In the genomic region with DNA sequence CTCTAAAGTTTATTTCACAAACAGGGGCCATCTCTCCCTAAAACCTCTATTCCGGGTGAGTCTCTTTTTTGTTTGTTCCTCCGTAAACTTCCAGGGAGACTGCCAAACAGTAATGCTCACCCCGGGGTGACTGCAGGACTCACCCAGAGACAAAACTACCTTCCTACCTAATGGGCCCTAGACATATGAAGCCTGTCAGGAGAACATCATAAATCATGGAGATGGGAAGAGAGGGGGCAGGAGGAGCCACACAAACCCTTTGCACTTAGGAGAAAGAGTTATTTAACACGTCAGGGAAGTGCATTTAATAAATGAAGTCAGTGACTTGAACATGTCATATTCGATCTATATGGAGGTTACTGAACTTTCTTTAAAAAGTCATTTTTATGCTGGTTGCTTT, we compare ENCODE assay signal across 18 cellular contexts.
DNase-seq lines count a peak whose midpoint lies in the region; ATAC-seq, FAIRE-seq and TF ChIP-seq lines count a peak whose summit lies in the region.
"Had no signal": no experiment of that assay in that cellular context is flagged by ENCODE, and none has a peak within 500 bp of the region (broad histone marks: within the 10 kb centered on the region; RNA-seq: fewer than 3 reads in every experiment).

No MANE protein-coding gene starts in this region.

- H2BK12ac ChIP-seq in mesenchymal stem cell (ENCODE audit: low read length in 2 of 2): peak overlapping the region in 1 of 2 experiments; percentile 78

- no TSS peak for BruUV-seq in Caco-2 (replicated peaks; lab: Mats Ljungman, UMichigan)
- no TSS peak for BruUV-seq in K562 (replicated peaks; lab: Mats Ljungman, UMichigan)

- TF ChIP-seq POLR2A in K562 (conservative IDR thresholded peaks at IDR 0.05): no peak
- no peak for TF ChIP-seq POLR2A in sigmoid colon (IDR thresholded peaks at IDR 0.05)
- no peak for TF ChIP-seq POLR2A in GM18505 (IDR thresholded peaks at IDR 0.05; ENCODE audit: borderline replicate concordance, extremely low read depth, insufficient read depth, insufficient read length)
- no peak for TF ChIP-seq POLR2A in lower leg skin (IDR thresholded peaks at IDR 0.05)

- H3K27me3 Mint-ChIP-seq in Caco-2 (ENCODE audit: insufficient read depth, unreplicated experiment): no peaks in the 10 kb centered on the region
- no peaks in the 10 kb centered on the region for H3K27me3 Mint-ChIP-seq in natural killer cell treated with Interleukin-12 subunit alpha and Interleukin-12 subunit beta and Interleukin-15 and Interleukin-18, amount 100 ng/mL, for 72 hours

- H3K79me1 ChIP-seq in mesenchymal stem cell (replicated peaks; ENCODE audit: low read length, poor library complexity, severe bottlenecking): no peaks in the 10 kb centered on the region

- H3K4me3 ChIP-seq in Caco-2 (ENCODE audit: low read depth, low read length) (no peak overlapping the region), K562 (no peak overlapping the region), mesenchymal stem cell (ENCODE audit: insufficient read depth in 1 of 2, low read depth in 1 of 2, low read length in 2 of 2) (no peak overlapping the region), sigmoid colon (no peak overlapping the region), lower leg skin (ENCODE audit: low read depth, poor library complexity, severe bottlenecking) (no peak overlapping the region)
- H3K4me3 ChIP-seq: MG63 had no signal

- H3K18ac ChIP-seq in mesenchymal stem cell (ENCODE audit: low read depth in 1 of 2, low read length in 2 of 2): no peak overlapping the region

- H3K36me3 Mint-ChIP-seq in Caco-2 (ENCODE audit: insufficient read depth, unreplicated experiment): no peaks in the 10 kb centered on the region
- no peaks in the 10 kb centered on the region for H3K36me3 Mint-ChIP-seq in natural killer cell treated with Interleukin-12 subunit alpha and Interleukin-12 subunit beta and Interleukin-15 and Interleukin-18, amount 100 ng/mL, for 72 hours

- H3K4me1 ChIP-seq in Caco-2 (peaks cover 39% of the 10 kb centered on the region), K562 (replicated peaks in 1 of 2; ENCODE audit: control insufficient read depth in 2 of 2, insufficient read depth in 2 of 2, low read length in 2 of 2) (0 out of 5 replicates have a peak, but pooled peaks cover 0 to 4% of the 10 kb centered on the region in 2 experiments), mesenchymal stem cell (ENCODE audit: control insufficient read depth, insufficient read depth, low read depth, low read length) (peaks cover 2% of the 10 kb centered on the region), sigmoid colon (peaks cover 0 to 51% (median 32%) of the 10 kb centered on the region in 4 donors)

- no peak for DNase-seq in Caco-2
- DNase-seq in K562 (ENCODE audit: extremely low read depth in 1 of 4, low spot score in 3 of 4): no peak
- DNase-seq in mesenchymal stem cell: peak; percentile 12
- DNase-seq in sigmoid colon: no peak
- DNase-seq in NCI-H524 (lab: John Stamatoyannopoulos, UW): no peak
- DNase-seq in lower leg skin (ENCODE audit: low spot score in 2 of 2): no peak
- DNase-seq in natural killer cell treated with Interleukin-12 subunit alpha and Interleukin-12 subunit beta and Interleukin-15 and Interleukin-18, amount 100 ng/mL, for 72 hours (ENCODE audit: low spot score): no peak
- DNase-seq: C1 segment of cervical spinal cord, DMS53, HCEC 1CT, Karpas-422, MG63, NCI-H1092 treated with DMSO at 0.1 percent for 48 hours, NCI-H2081 treated with DMSO at 0.1 percent for 48 hours, NCI-H510A treated with DMSO at 0.1 percent for 48 hours had no signal

- H3K9me3 ChIP-seq in Caco-2 (no peaks in the 10 kb centered on the region), K562 (replicated peaks; ENCODE audit: control insufficient read depth, insufficient read depth, low read depth, low read length) (no peaks in the 10 kb centered on the region), mesenchymal stem cell (ENCODE audit: control insufficient read depth, low read length) (peaks cover 3% of the 10 kb centered on the region), sigmoid colon (peaks cover 0 to 2% (median 0%) of the 10 kb centered on the region in 4 donors)
- H3K9me3 ChIP-seq: MG63 had no signal

- H2AFZ ChIP-seq in K562 (ENCODE audit: low read depth, low read length) (no peak overlapping the region), mesenchymal stem cell (ENCODE audit: low read depth, low read length) (no peak overlapping the region)

- H3K4me1 Mint-ChIP-seq in Caco-2 (ENCODE audit: low read depth, unreplicated experiment): peaks cover 28% of the 10 kb centered on the region
- peaks cover 0 to 4% of the 10 kb centered on the region in 2 donors for H3K4me1 Mint-ChIP-seq in natural killer cell treated with Interleukin-12 subunit alpha and Interleukin-12 subunit beta and Interleukin-15 and Interleukin-18, amount 100 ng/mL, for 72 hours (ENCODE audit: low read depth in 2 of 2)

- H4K20me1 ChIP-seq in K562 (replicated peaks; ENCODE audit: control insufficient read depth, insufficient read depth, low read length): no peaks in the 10 kb centered on the region

- POLR2A ChIA-PET in Caco-2 (lab: Charles Lee) (no interaction called here), K562 (lab: Yijun Ruan, JAX) (no interaction called here)

- H2AK5ac ChIP-seq in mesenchymal stem cell (ENCODE audit: low read length, severe bottlenecking): no peak overlapping the region

- H3K79me2 ChIP-seq in K562 (ENCODE audit: control insufficient read depth, insufficient read depth, low read length): no peaks in the 10 kb centered on the region

- H2BK120ac ChIP-seq in mesenchymal stem cell (ENCODE audit: low read depth, low read length): no peak overlapping the region

- H3K23ac ChIP-seq in mesenchymal stem cell (ENCODE audit: low read length in 2 of 2): no peak overlapping the region

- H3K4ac ChIP-seq in mesenchymal stem cell (ENCODE audit: low read depth in 1 of 2, low read length in 2 of 2): no peak overlapping the region

- no peaks in the 10 kb centered on the region for H3K9me1 ChIP-seq in K562 (ENCODE audit: control insufficient read depth, insufficient read depth, low read length)

- TF ChIP-seq EP300 in K562 (IDR thresholded peaks at IDR 0.05; ENCODE audit: low read length) (no peak), sigmoid colon (IDR thresholded peaks at IDR 0.05) (no peak)

- no peaks in the 10 kb centered on the region for H3K36me3 ChIP-seq in Caco-2 (ENCODE audit: control insufficient read depth, insufficient read depth, low read length)
- H3K36me3 ChIP-seq in K562 (ENCODE audit: control insufficient read depth, insufficient read depth, low read length): no peaks in the 10 kb centered on the region
- H3K36me3 ChIP-seq in mesenchymal stem cell (ENCODE audit: control insufficient read depth in 1 of 2, insufficient read depth in 2 of 2, low read depth in 1 of 2, low read length in 2 of 2): no peaks in the 10 kb centered on the region
- no peaks in the 10 kb centered on the region for H3K36me3 ChIP-seq in sigmoid colon
- H3K36me3 ChIP-seq: MG63 had no signal

- H4K91ac ChIP-seq in mesenchymal stem cell (ENCODE audit: low read length): no peak overlapping the region

- intact Hi-C loops in Caco-2 (cut with micrococcal nuclease; ENCODE audit: unreplicated experiment) (loop anchor here (5.0 kb wide), 2 partner anchors 150 to 300 kb away; no protein-coding TSS in a partner anchor), K562 (cut with micrococcal nuclease) (no loop called here), sigmoid colon (cut with DNase I) (loop anchor here (10.0 kb wide), 1 partner anchor 378 kb away; the partner anchor contains the start of gene NRIP1), lower leg skin (cut with DNase I; ENCODE audit: low total_unique reads) (no loop called here)

- H3K9me3 Mint-ChIP-seq in Caco-2 (ENCODE audit: unreplicated experiment): no peaks in the 10 kb centered on the region
- H3K9me3 Mint-ChIP-seq in natural killer cell treated with Interleukin-12 subunit alpha and Interleukin-12 subunit beta and Interleukin-15 and Interleukin-18, amount 100 ng/mL, for 72 hours: no peaks in the 10 kb centered on the region

- H3K4me3 Mint-ChIP-seq in Caco-2 (ENCODE audit: unreplicated experiment): peak overlapping the region; percentile 13
- H3K4me3 Mint-ChIP-seq in natural killer cell treated with Interleukin-12 subunit alpha and Interleukin-12 subunit beta and Interleukin-15 and Interleukin-18, amount 100 ng/mL, for 72 hours: no peak overlapping the region

- H3K27me3 ChIP-seq in Caco-2 (replicated peaks; ENCODE audit: control insufficient read depth, insufficient read depth, low read length): no peaks in the 10 kb centered on the region
- H3K27me3 ChIP-seq in K562 (ENCODE audit: control insufficient read depth in 2 of 2, insufficient read depth in 2 of 2, low read length in 2 of 2): no peaks in the 10 kb centered on the region
- H3K27me3 ChIP-seq in mesenchymal stem cell (ENCODE audit: control insufficient read depth in 1 of 2, insufficient read depth in 1 of 2, low read length in 2 of 2): no peaks in the 10 kb centered on the region
- no peaks in the 10 kb centered on the region for H3K27me3 ChIP-seq in sigmoid colon
- H3K27me3 ChIP-seq: MG63 had no signal

- H3K27ac ChIP-seq in K562 (ENCODE audit: extremely low read depth, low read depth, low read length): no peak overlapping the region
- H3K27ac ChIP-seq in mesenchymal stem cell (ENCODE audit: low read length, poor library complexity, severe bottlenecking): no peak overlapping the region
- H3K27ac ChIP-seq in sigmoid colon: peak overlapping the region in 3 of 4 donors; percentile 30 to 61 (median 57)

- H2BK15ac ChIP-seq in mesenchymal stem cell (ENCODE audit: low read depth, poor library complexity, severe bottlenecking): no peak overlapping the region

- no peak overlapping the region for H4K8ac ChIP-seq in mesenchymal stem cell (ENCODE audit: low read length)

- ATAC-seq in K562: no peak
- no peak for ATAC-seq in GM18505 (IDR thresholded peaks at IDR 0.05; ENCODE audit: unreplicated experiment)
- no peak for ATAC-seq in natural killer cell treated with Interleukin-12 subunit alpha and Interleukin-12 subunit beta and Interleukin-15 and Interleukin-18, amount 100 ng/mL, for 72 hours
- ATAC-seq: Panc1 had no signal

- TF ChIP-seq RAD21 in K562 (CRISPR knock-in tag; conservative IDR thresholded peaks at IDR 0.05 in 1 of 2, IDR thresholded peaks at IDR 0.05 in 1 of 2): no peak

- H3K14ac ChIP-seq in mesenchymal stem cell (ENCODE audit: low read length in 2 of 2): no peak overlapping the region

- in situ Hi-C loops in K562 (cut with MboI): no loop called here

- WGBS in K562 (ENCODE audit: insufficient coverage, low coverage, missing lambda C conversion rate): 12% methylated on average over 5 of the region's 5 CpGs
- 53% methylated on average over 5 of the region's 5 CpGs for WGBS in mesenchymal stem cell
- 64 to 72% methylated on average over 5 of the region's 5 CpGs for WGBS in sigmoid colon, 2 donors
- WGBS in lower leg skin, 2 donors: 66 to 77% methylated on average over 5 of the region's 5 CpGs

- H3K9ac ChIP-seq in K562 (ENCODE audit: insufficient read depth in 1 of 2, low read depth in 2 of 2, low read length in 2 of 2) (no peak overlapping the region), mesenchymal stem cell (ENCODE audit: low read length) (no peak overlapping the region)

- FAIRE-seq in K562 (lab: Jason Lieb, UNC): no peak
- FAIRE-seq: A204.1 had no signal

- TF ChIP-seq CTCF in Caco-2 (IDR thresholded peaks at IDR 0.05; ENCODE audit: insufficient read depth in 1 of 2, low read depth in 1 of 2, low read length in 1 of 2, severe bottlenecking in 1 of 2, unreplicated experiment in 1 of 2) (no peak), K562 (IDR thresholded peaks at IDR 0.05 in 2 of 3, conservative IDR thresholded peaks at IDR 0.05 in 1 of 3; ENCODE audit: insufficient read depth in 2 of 3, low read depth in 1 of 3, low read length in 3 of 3) (no peak), sigmoid colon (IDR thresholded peaks at IDR 0.05) (no peak), lower leg skin (IDR thresholded peaks at IDR 0.05) (no peak)

- no peak overlapping the region for H3K4me2 ChIP-seq in K562 (ENCODE audit: insufficient read depth, low read length)
- H3K4me2 ChIP-seq in mesenchymal stem cell (ENCODE audit: low read length, poor library complexity, severe bottlenecking): no peak overlapping the region

- H2BK5ac ChIP-seq in mesenchymal stem cell (ENCODE audit: low read depth, low read length, poor library complexity, severe bottlenecking): no peak overlapping the region

- peak overlapping the region; percentile 31 for H3K27ac Mint-ChIP-seq in Caco-2 (ENCODE audit: unreplicated experiment)
- H3K27ac Mint-ChIP-seq in natural killer cell treated with Interleukin-12 subunit alpha and Interleukin-12 subunit beta and Interleukin-15 and Interleukin-18, amount 100 ng/mL, for 72 hours: no peak overlapping the region

- CTCF ChIA-PET in Caco-2 (lab: Charles Lee): no interaction called here
- CTCF ChIA-PET in K562 (lab: Yijun Ruan, JAX; ENCODE audit: low intra/inter-chr PET ratio): no interaction called here

Comparison
In these comparisons a context has a peak if more than half of its experiments do, and no peak if none do; other contexts are left out.
1. H3K27ac ChIP-seq: peak in sigmoid colon (3 of 4); none in K562 (single experiment) and mesenchymal stem cell (single experiment).
2. intact Hi-C loops: an anchor here in Caco-2 (5.0 kb wide) and sigmoid colon (10.0 kb wide); none called in K562 and lower leg skin.